Comparison of ENCODE assay signal across 15 cellular contexts in genomic region chr18:49047540-49047939, GRCh38.
"Had no signal": no experiment of that assay in that cellular context is flagged by ENCODE, and none has a peak within 500 bp of the region (broad histone marks: within the 10 kb centered on the region; RNA-seq: fewer than 3 reads in every experiment).

No MANE protein-coding gene starts in this region.

- H3K27ac ChIP-seq: dorsolateral prefrontal cortex, prostate gland, right atrium auricular region, testis, VCaP had no signal

- H3K9me3 ChIP-seq: prostate gland, right atrium auricular region, testis had no signal

- H3K79me2 ChIP-seq: hepatocyte had no signal

- H3K4me2 ChIP-seq: hepatocyte had no signal

- H3K36me3 ChIP-seq: prostate gland, right atrium auricular region had no signal

- DNase-seq: activated CD4-positive, alpha-beta memory T cell treated with anti-CD3 and anti-CD28 coated beads for 36 hours; activated naive CD4-positive, alpha-beta T cell; activated T-cell treated with anti-CD3 and anti-CD28 coated beads for 4 hours; central memory CD4-positive, alpha-beta T cell; dorsolateral prefrontal cortex; foreskin fibroblast; occipital lobe; stimulated activated CD4-positive, alpha-beta T cell treated with anti-CD3 and anti-CD28 coated beads, Interleukin-2, amount 100 ng/mL, for 24 hours; T-helper 2 cell; testis had no signal

- H2AFZ ChIP-seq: hepatocyte had no signal

- H3K4me3 ChIP-seq: dorsolateral prefrontal cortex, hepatocyte, lung, prostate gland, right atrium auricular region, testis had no signal

- H3K27me3 ChIP-seq: dorsolateral prefrontal cortex, hepatocyte, right atrium auricular region, testis had no signal

- H3K4me1 ChIP-seq: prostate gland, testis had no signal
